In genomic region chr2:70360661-70361316, GRCh38 we compare ENCODE assay signal across 2 cellular contexts.
TF ChIP-seq lines count a peak whose summit lies in the region.

No MANE protein-coding gene starts in this region.

TF ChIP-seq in A549, 52 proteins besides CTCF, POLR2A, EP300 and RAD21 (continued from another document):
- TF ChIP-seq USF2 (IDR thresholded peaks at IDR 0.05): peak; percentile 43; the same call in 1 of the 2 replicates

TF ChIP-seq in WTC11, 78 proteins besides CTCF, POLR2A, EP300 and RAD21:
- TF ChIP-seq AR (CRISPR knock-in tag; IDR thresholded peaks at IDR 0.05) (no peak), IRF2 (CRISPR knock-in tag; IDR thresholded peaks at IDR 0.05; ENCODE audit: borderline replicate concordance, low read depth) (no peak), NR2C2 (CRISPR knock-in tag; IDR thresholded peaks at IDR 0.05) (no peak), CREB1 (CRISPR knock-in tag; IDR thresholded peaks at IDR 0.05) (no peak), CBFB (CRISPR knock-in tag; IDR thresholded peaks at IDR 0.05; ENCODE audit: low read depth) (no peak), CDX4 (CRISPR knock-in tag; IDR thresholded peaks at IDR 0.05; ENCODE audit: borderline replicate concordance) (no peak), USF2 (CRISPR knock-in tag; IDR thresholded peaks at IDR 0.05) (peak; percentile 60)
